In genomic region chr13:79775830-79776229, GRCh38 we compare ENCODE assay signal across 8 cellular contexts.
A peak's percentile ranks its signal among the peaks of the same experiment; 100 is the strongest.
DNase-seq lines count a peak whose midpoint lies in the region; ATAC-seq and TF ChIP-seq lines count a peak whose summit lies in the region.

No MANE protein-coding gene starts in this region.

- H3K79me1 ChIP-seq in H9 (ENCODE audit: insufficient read depth, low read depth, low read length, poor library complexity, severe bottlenecking) (no peaks in the 10 kb centered on the region), neuronal stem cell (ENCODE audit: low read depth, low read length) (no peaks in the 10 kb centered on the region)

- no peak overlapping the region for H3K27ac ChIP-seq in H9 (ENCODE audit: insufficient read length, low read depth, low read length)
- H3K27ac ChIP-seq in Panc1 (ENCODE audit: low read length), result peak overlapping the region; percentile 59; the same call in 1 of the 2 replicates
- no peak overlapping the region for H3K27ac ChIP-seq in esophagus muscularis mucosa (replicated peaks in 1 of 4)
- no peak overlapping the region for H3K27ac ChIP-seq in neuronal stem cell (replicated peaks; ENCODE audit: low read length)

- H2BK5ac ChIP-seq in H9 (ENCODE audit: insufficient read length, low read length) (no peak overlapping the region), neuronal stem cell (ENCODE audit: low read length) (no peak overlapping the region)

- in situ Hi-C loops in Panc1 (cut with HindIII; ENCODE audit: low pct_unique_long_range_greater_than_20kb, low sequenced_read_pairs), result no loop called here

- H3K18ac ChIP-seq in H9 (ENCODE audit: insufficient read length, low read depth, low read length), result no peak overlapping the region
- no peak overlapping the region for H3K18ac ChIP-seq in neuronal stem cell (ENCODE audit: low read length)

- H3K9me3 Mint-ChIP-seq in H9, result peaks cover 0 to 5% of the 10 kb centered on the region in 2 experiments; a peak in 2 of 5 replicates

- no peak overlapping the region for H3T11ph ChIP-seq in H9 (ENCODE audit: low read length)

- H4K8ac ChIP-seq in H9 (replicated peaks; ENCODE audit: insufficient read length, low read depth, low read length) (no peak overlapping the region), neuronal stem cell (ENCODE audit: low read depth, low read length) (no peak overlapping the region)

- H3K79me2 ChIP-seq in H9 (ENCODE audit: insufficient read depth, low read length), result no peaks in the 10 kb centered on the region

- H3K23me2 ChIP-seq in H9 (ENCODE audit: insufficient read length, low read depth, low read length, poor library complexity, severe bottlenecking), result no peaks in the 10 kb centered on the region

- H3K36me3 Mint-ChIP-seq in H9 (ENCODE audit: insufficient read depth in 1 of 3, low read depth in 3 of 3), result peaks cover under 1 to 6% (median 5%) of the 10 kb centered on the region in 3 experiments; a peak in 6 of 7 replicates

- H4K91ac ChIP-seq in H9 (ENCODE audit: insufficient read length, low read depth, low read length) (no peak overlapping the region), neuronal stem cell (ENCODE audit: low read depth, low read length, poor library complexity) (no peak overlapping the region)

- POLR2A ChIA-PET in Panc1 (lab: Charles Lee), result no interaction called here

- H2BK15ac ChIP-seq in H9 (ENCODE audit: low read depth, low read length) (no peak overlapping the region), neuronal stem cell (ENCODE audit: low read length) (no peak overlapping the region)

- WGBS in H9 (ENCODE audit: extremely low coverage, insufficient read length, low lambda C conversion rate), result no CpG with 5 or more reads among the region's 1 CpG
- 22% methylated on average over 1 of the region's 1 CpG for WGBS in esophagus muscularis mucosa
- WGBS in neuronal stem cell (ENCODE audit: extremely low coverage in 2 of 2, insufficient read length in 2 of 2, insufficient replicate concordance in 1 of 2), 2 donors, result no CpG with 5 or more reads among the region's 1 CpG

- H3K56ac ChIP-seq in H9 (ENCODE audit: insufficient read length, low read depth, low read length), result no peak overlapping the region

- DNase-seq in COR-L47 (lab: John Stamatoyannopoulos, UW) (peak; percentile 5), H9 (no peak), Panc1 (ENCODE audit: low read depth, low spot score) (peak; percentile 12), esophagus muscularis mucosa (ENCODE audit: extremely low spot score) (no peak), neuronal stem cell (ENCODE audit: low spot score) (peak; percentile 40)
- DNase-seq in activated T-cell treated with anti-CD3 and anti-CD28 coated beads, Interleukin-2, amount 50 U/mL, for 48 hours, result no peak
- no peak for DNase-seq in stimulated activated CD4-positive, alpha-beta T cell treated with anti-CD3 and anti-CD28 coated beads, Interleukin-2, amount 100 ng/mL, for 24 hours

- H3K4me1 ChIP-seq in H9 (ENCODE audit: insufficient read depth, low read length) (no peaks in the 10 kb centered on the region), Panc1 (ENCODE audit: control insufficient read depth, insufficient read depth, low read length) (no peaks in the 10 kb centered on the region), esophagus muscularis mucosa (peaks cover 0 to 7% (median 0%) of the 10 kb centered on the region in 4 donors), neuronal stem cell (ENCODE audit: control insufficient read depth in 2 of 2, insufficient read depth in 1 of 2, low read depth in 1 of 2, low read length in 2 of 2) (peaks cover 5 to 20% of the 10 kb centered on the region in 2 donors)

- intact Hi-C loops in Panc1 (cut with micrococcal nuclease; ENCODE audit: unreplicated experiment) (no loop called here), esophagus muscularis mucosa (cut with DNase I) (no loop called here)

- no peak overlapping the region; a peak in 1 of 7 replicates for H3K27ac Mint-ChIP-seq in H9

- H2BK120ac ChIP-seq in H9 (ENCODE audit: low read depth, low read length, poor library complexity, severe bottlenecking), result no peak overlapping the region
- no peak overlapping the region for H2BK120ac ChIP-seq in neuronal stem cell (ENCODE audit: low read depth, low read length)

- H3K4ac ChIP-seq in H9 (ENCODE audit: low read depth, low read length) (no peak overlapping the region), neuronal stem cell (ENCODE audit: low read length) (no peak overlapping the region)

- H3K23ac ChIP-seq in H9 (ENCODE audit: insufficient read length, low read depth, low read length) (no peak overlapping the region), neuronal stem cell (ENCODE audit: low read depth, low read length, poor library complexity) (no peak overlapping the region)

- no peak for TF ChIP-seq POLR2A in esophagus muscularis mucosa (IDR thresholded peaks at IDR 0.05; ENCODE audit: low read depth)

- no peak overlapping the region for H3K9ac ChIP-seq in H9 (ENCODE audit: extremely low read depth, insufficient read length, low read length)
- no peak overlapping the region for H3K9ac ChIP-seq in neuronal stem cell (ENCODE audit: low read depth, low read length, poor library complexity)

- H3K14ac ChIP-seq in H9 (ENCODE audit: insufficient read depth, low read length) (no peak overlapping the region), neuronal stem cell (ENCODE audit: low read length) (no peak overlapping the region)

- peaks cover 15 to 24% of the 10 kb centered on the region in 2 experiments for H3K4me1 Mint-ChIP-seq in H9

- no TSS peak for BruUV-seq in Panc1 (replicated peaks; lab: Mats Ljungman, UMichigan)

- no peak for TF ChIP-seq EP300 in esophagus muscularis mucosa (IDR thresholded peaks at IDR 0.05)

- ATAC-seq in Panc1, result no peak
- ATAC-seq in HG03469 (IDR thresholded peaks at IDR 0.05; ENCODE audit: unreplicated experiment), result no peak

- no peak overlapping the region for H3K4me3 Mint-ChIP-seq in H9

- TF ChIP-seq CTCF in H9 (conservative IDR thresholded peaks at IDR 0.05), result peak; percentile 80
- TF ChIP-seq CTCF in Panc1 (IDR thresholded peaks at IDR 0.05), result peak; percentile 39; the same call in 1 of the 2 replicates
- TF ChIP-seq CTCF in esophagus muscularis mucosa (IDR thresholded peaks at IDR 0.05), result peak in 2 of 3 experiments; percentile 31 to 46

- H3K4me2 ChIP-seq in H9 (ENCODE audit: insufficient read depth, insufficient read length, low read length) (no peak overlapping the region), neuronal stem cell (ENCODE audit: insufficient read depth, low read length, poor library complexity, severe bottlenecking) (no peak overlapping the region)

- H3K4me3 ChIP-seq in Panc1 (ENCODE audit: low read depth in 2 of 2, low read length in 2 of 2) (no peak overlapping the region), esophagus muscularis mucosa (no peak overlapping the region), neuronal stem cell (ENCODE audit: low read length in 2 of 2) (no peak overlapping the region)

- H3K27me3 Mint-ChIP-seq in H9 (ENCODE audit: low read depth), result peaks cover 2% of the 10 kb centered on the region; the same call in 1 of the 2 replicates

- H2AFZ ChIP-seq in H9 (ENCODE audit: low read length), result no peak overlapping the region
- H2AFZ ChIP-seq in neuronal stem cell (ENCODE audit: low read length), result peak overlapping the region; percentile 87

- H3K36me3 ChIP-seq in Panc1 (ENCODE audit: control insufficient read depth, insufficient read depth, low read length) (no peaks in the 10 kb centered on the region), esophagus muscularis mucosa (no peaks in the 10 kb centered on the region), neuronal stem cell (replicated peaks in 1 of 2; ENCODE audit: control insufficient read depth in 2 of 2, insufficient read depth in 2 of 2, low read length in 2 of 2) (no peaks in the 10 kb centered on the region)

- H3K9me3 ChIP-seq in H9 (ENCODE audit: control insufficient read depth, low read depth, low read length) (no peaks in the 10 kb centered on the region), Panc1 (ENCODE audit: control insufficient read depth, insufficient read depth, low read depth, low read length) (peaks cover 13% of the 10 kb centered on the region; the same call in 1 of the 2 replicates), esophagus muscularis mucosa (peaks cover 0 to 10% (median 2%) of the 10 kb centered on the region in 4 donors), neuronal stem cell (replicated peaks in 1 of 2; ENCODE audit: control insufficient read depth in 2 of 2, insufficient read depth in 1 of 2, low read depth in 1 of 2, low read length in 2 of 2) (peaks cover under 1 to 11% of the 10 kb centered on the region in 2 donors)

- no peak overlapping the region for H2BK12ac ChIP-seq in H9 (ENCODE audit: insufficient read length, low read depth, low read length)
- no peak overlapping the region for H2BK12ac ChIP-seq in neuronal stem cell (ENCODE audit: low read length)

- CTCF ChIA-PET in Panc1 (lab: Charles Lee), result no interaction called here

- H4K20me1 ChIP-seq in H9 (ENCODE audit: control insufficient read depth, insufficient read depth, insufficient read length), result no peaks in the 10 kb centered on the region

- H2AK5ac ChIP-seq in H9 (ENCODE audit: insufficient read length, low read length) (no peak overlapping the region), neuronal stem cell (ENCODE audit: low read depth, low read length) (no peak overlapping the region)

- H4K5ac ChIP-seq in H9 (ENCODE audit: insufficient read length, low read depth, low read length), result no peak overlapping the region

- H3K27me3 ChIP-seq in H9 (ENCODE audit: insufficient read depth, low read length) (no peaks in the 10 kb centered on the region), Panc1 (ENCODE audit: control insufficient read depth, insufficient read depth, low read length) (no peaks in the 10 kb centered on the region), esophagus muscularis mucosa (no peaks in the 10 kb centered on the region), neuronal stem cell (ENCODE audit: control insufficient read depth in 3 of 3, insufficient read depth in 3 of 3, low read depth in 1 of 3, low read length in 3 of 3) (no peaks in the 10 kb centered on the region)

- H2BK20ac ChIP-seq in H9 (ENCODE audit: low read depth, low read length, poor library complexity, severe bottlenecking), result no peak overlapping the region

Comparison
In these comparisons a context has a peak if more than half of its experiments do, and no peak if none do; other contexts are left out.
1. DNase-seq: peak in COR-L47 (single experiment), Panc1 (single experiment) and neuronal stem cell (single experiment); none in H9 (single experiment), esophagus muscularis mucosa (single experiment), activated T-cell treated with anti-CD3 and anti-CD28 coated beads, Interleukin-2, amount 50 U/mL, for 48 hours (0 of 2) and stimulated activated CD4-positive, alpha-beta T cell treated with anti-CD3 and anti-CD28 coated beads, Interleukin-2, amount 100 ng/mL, for 24 hours (0 of 2).
2. Peak in every context shown above with its lines, with median percentiles within 50 percentile points of each other: CTCF ChIP-seq.